Comparison of ENCODE assay signal across 16 cellular contexts in genomic region chr4:164442167-164442566, GRCh38.
"Had no signal": no experiment of that assay in that cellular context is flagged by ENCODE, and none has a peak within 500 bp of the region (broad histone marks: within the 10 kb centered on the region; RNA-seq: fewer than 3 reads in every experiment).

No MANE protein-coding gene starts in this region.

- H3K27ac ChIP-seq: body of pancreas, esophagus muscularis mucosa, heart right ventricle, pancreas, tibial nerve, vagina had no signal

- DNase-seq: activated CD4-positive, alpha-beta T cell treated with anti-CD3 and anti-CD28 coated beads, Interleukin-2, amount 10 ng/mL, durations not matched to agents 24 days and 14 days; activated CD8-positive, alpha-beta memory T cell treated with anti-CD3 and anti-CD28 coated beads for 24 hours; activated naive CD4-positive, alpha-beta T cell treated with anti-CD3 and anti-CD28 coated beads for 36 hours; body of pancreas; endodermal cell; foreskin melanocyte; heart right ventricle; left ventricle myocardium superior; pancreas; small intestine had no signal

- H3K27me3 ChIP-seq: body of pancreas, esophagus muscularis mucosa, heart right ventricle, pancreas, tibial nerve, vagina had no signal

- ATAC-seq: activated T-helper 17 cell treated with anti-CD3 and anti-CD28 coated beads, Interleukin-2, amount 50 U/mL, for 72 hours; body of pancreas; heart right ventricle; left ventricle myocardium superior; pancreas; stimulated activated memory B cell treated with anti-CD40 and anti-IgM and Interleukin-4, amounts not matched to agents 10 μg/mL and 1 μg/mL and 100 μg/mL, for 72 hours; WTC11 had no signal

- H3K9me3 ChIP-seq: body of pancreas, esophagus muscularis mucosa, heart right ventricle, pancreas, tibial nerve, vagina had no signal

- H3K36me3 ChIP-seq: esophagus muscularis mucosa, heart right ventricle, pancreas, tibial nerve, vagina had no signal

- FAIRE-seq: pancreas, small intestine had no signal

- H3K4me1 ChIP-seq: body of pancreas, esophagus muscularis mucosa, heart right ventricle, pancreas, tibial nerve, vagina had no signal

- H3K4me3 ChIP-seq: body of pancreas, esophagus muscularis mucosa, heart right ventricle, pancreas, tibial nerve, vagina had no signal
